ENCODE assay signal across 27 cellular contexts in the genomic region with DNA sequence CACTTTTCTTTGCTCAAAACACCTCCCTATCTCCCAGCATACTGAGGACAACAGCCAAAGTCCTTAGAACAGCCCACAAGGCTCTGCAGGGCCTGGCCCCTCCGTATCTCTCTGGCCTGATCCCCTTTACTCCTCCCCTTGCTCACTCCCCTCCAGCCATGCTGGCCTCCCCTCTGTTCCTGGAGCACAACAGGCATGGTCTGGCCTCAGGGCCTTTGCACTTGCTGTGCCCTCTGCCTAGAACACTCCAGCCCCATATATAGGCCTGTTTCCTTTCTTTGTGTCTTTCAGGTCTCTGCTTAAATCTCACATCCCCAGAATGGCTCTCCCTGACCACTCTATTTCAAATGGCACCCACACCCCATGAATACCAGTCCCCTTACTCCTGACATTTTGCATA.
DNase-seq lines count a peak whose midpoint lies in the region; ATAC-seq, FAIRE-seq and TF ChIP-seq lines count a peak whose summit lies in the region.
"Had no signal": no experiment of that assay in that cellular context is flagged by ENCODE, and none has a peak within 500 bp of the region (broad histone marks: within the 10 kb centered on the region; RNA-seq: fewer than 3 reads in every experiment).

No MANE protein-coding gene starts in this region.

- no peak for FAIRE-seq in RCC 7860 (lab: Jason Lieb, UNC)
- FAIRE-seq: D721Med, kidney had no signal

- no peak overlapping the region for H3K4me3 Mint-ChIP-seq in activated T-cell treated with anti-CD3 and anti-CD28 coated beads, Interleukin-2, amount 50 U/mL, for 72 hours
- H3K4me3 Mint-ChIP-seq: activated CD4-positive, alpha-beta memory T cell treated with anti-CD3 and anti-CD28 coated beads for 36 hours; activated naive CD4-positive, alpha-beta T cell treated with anti-CD3 and anti-CD28 coated beads, Interleukin-2, amount 50 U/mL, for 24 hours; CD4-positive, CD25-positive, alpha-beta regulatory T cell; H9 had no signal

- peaks cover 30% of the 10 kb centered on the region for H3K27me3 Mint-ChIP-seq in activated T-cell treated with anti-CD3 and anti-CD28 coated beads, Interleukin-2, amount 50 U/mL, for 72 hours (ENCODE audit: low read depth)
- H3K27me3 Mint-ChIP-seq: activated CD4-positive, alpha-beta memory T cell treated with anti-CD3 and anti-CD28 coated beads for 36 hours had no signal

- intact Hi-C loops in heart right ventricle (cut with DNase I) (no loop called here), right cardiac atrium (cut with DNase I) (no loop called here), psoas muscle (cut with DNase I) (no loop called here), ovary (cut with DNase I) (loop anchor here in 1 of 4 donors (10.0 kb wide), 1 partner anchor 185 kb away; no protein-coding TSS in a partner anchor)

- H3K27ac Mint-ChIP-seq in activated T-cell treated with anti-CD3 and anti-CD28 coated beads, Interleukin-2, amount 50 U/mL, for 72 hours, result no peak overlapping the region
- H3K27ac Mint-ChIP-seq: activated CD4-positive, alpha-beta memory T cell treated with anti-CD3 and anti-CD28 coated beads for 36 hours; activated naive CD4-positive, alpha-beta T cell treated with anti-CD3 and anti-CD28 coated beads, Interleukin-2, amount 50 U/mL, for 24 hours; activated T-helper 2 cell treated with anti-CD3 and anti-CD28 coated beads, Interferon-gamma antibody, Interleukin-2, Interleukin-4, amounts not matched to agents 10 μg/mL and 5 μg/mL and 100 μg/mL, durations not matched to agents 14 hours and 24 hours and 36 hours; CD4-positive, CD25-positive, alpha-beta regulatory T cell had no signal

- H3K4me3 ChIP-seq in heart right ventricle (no peak overlapping the region), right cardiac atrium (ENCODE audit: low read length) (no peak overlapping the region), gastroesophageal sphincter (no peak overlapping the region), psoas muscle (no peak overlapping the region), ovary (no peak overlapping the region)
- H3K4me3 ChIP-seq: lung, SK-N-MC, smooth muscle cell had no signal

- 82 to 85% methylated on average over 1 of the region's 1 CpG for WGBS in heart right ventricle, 2 donors
- WGBS in right cardiac atrium, result 67% methylated on average over 1 of the region's 1 CpG
- WGBS in gastroesophageal sphincter (ENCODE audit: low coverage in 1 of 2), 2 donors, result 86 to 100% methylated on average over 1 of the region's 1 CpG
- WGBS in psoas muscle, 3 donors, result 87 to 92% (median 90%) methylated on average over 1 of the region's 1 CpG
- WGBS in ovary, 3 donors, result 64 to 71% (median 65%) methylated on average over 1 of the region's 1 CpG

- no peak for TF ChIP-seq CTCF in heart right ventricle (IDR thresholded peaks at IDR 0.05)
- TF ChIP-seq CTCF in gastroesophageal sphincter (IDR thresholded peaks at IDR 0.05), result no peak
- no peak for TF ChIP-seq CTCF in psoas muscle (IDR thresholded peaks at IDR 0.05)
- no peak for TF ChIP-seq CTCF in ovary (IDR thresholded peaks at IDR 0.05)

- H3K9me3 Mint-ChIP-seq in activated T-cell treated with anti-CD3 and anti-CD28 coated beads, Interleukin-2, amount 50 U/mL, for 72 hours, result no peaks in the 10 kb centered on the region
- H3K9me3 Mint-ChIP-seq: activated CD4-positive, alpha-beta memory T cell treated with anti-CD3 and anti-CD28 coated beads for 36 hours; activated naive CD4-positive, alpha-beta T cell treated with anti-CD3 and anti-CD28 coated beads, Interleukin-2, amount 50 U/mL, for 24 hours; activated T-helper 2 cell treated with anti-CD3 and anti-CD28 coated beads, Interferon-gamma antibody, Interleukin-2, Interleukin-4, amounts not matched to agents 10 μg/mL and 5 μg/mL and 100 μg/mL, durations not matched to agents 14 hours and 24 hours and 36 hours; H9 had no signal

- H3K36me3 ChIP-seq in heart right ventricle (no peaks in the 10 kb centered on the region), gastroesophageal sphincter (no peaks in the 10 kb centered on the region), psoas muscle (ENCODE audit: insufficient read depth in 1 of 2, low read depth in 1 of 2) (no peaks in the 10 kb centered on the region), ovary (no peaks in the 10 kb centered on the region)

- ATAC-seq in heart right ventricle, result no peak
- ATAC-seq in right cardiac atrium, result no peak
- no peak for ATAC-seq in gastroesophageal sphincter
- no peak for ATAC-seq in psoas muscle
- no peak for ATAC-seq in activated T-cell treated with anti-CD3 and anti-CD28 coated beads, Interleukin-2, amount 50 U/mL, for 72 hours (replicated peaks in 1 of 2)

- H3K27me3 ChIP-seq in heart right ventricle (peaks cover 0 to 4% (median 0%) of the 10 kb centered on the region in 7 donors), right cardiac atrium (ENCODE audit: control insufficient read depth, insufficient read depth) (no peaks in the 10 kb centered on the region), gastroesophageal sphincter (no peaks in the 10 kb centered on the region), psoas muscle (ENCODE audit: insufficient read depth in 3 of 3, low read length in 2 of 3) (no peaks in the 10 kb centered on the region), ovary (no peaks in the 10 kb centered on the region)

- peak overlapping the region in 9 of 10 donors; percentile 15 to 75 (median 57) for H3K27ac ChIP-seq in heart right ventricle
- H3K27ac ChIP-seq in right cardiac atrium (ENCODE audit: low read length), result no peak overlapping the region
- H3K27ac ChIP-seq in gastroesophageal sphincter, result peak overlapping the region; percentile 87 to 92 (median 89)
- peak overlapping the region; percentile 50 for H3K27ac ChIP-seq in psoas muscle
- H3K27ac ChIP-seq in ovary, result no peak overlapping the region
- H3K27ac ChIP-seq: RWPE1, SK-N-MC had no signal

- no peaks in the 10 kb centered on the region for H3K4me1 Mint-ChIP-seq in activated T-cell treated with anti-CD3 and anti-CD28 coated beads, Interleukin-2, amount 50 U/mL, for 72 hours (ENCODE audit: low read depth)
- H3K4me1 Mint-ChIP-seq: activated naive CD4-positive, alpha-beta T cell treated with anti-CD3 and anti-CD28 coated beads, Interleukin-2, amount 50 U/mL, for 24 hours; CD4-positive, CD25-positive, alpha-beta regulatory T cell had no signal

- DNase-seq in heart right ventricle (no peak), right cardiac atrium (no peak), psoas muscle (no peak), ovary (no peak), NCI-H2227 (lab: John Stamatoyannopoulos, UW; ENCODE audit: unreplicated experiment) (no peak), RCC 7860 (ENCODE audit: low spot score) (no peak)
- DNase-seq in activated T-cell treated with anti-CD3 and anti-CD28 coated beads, Interleukin-2, amount 50 U/mL, for 72 hours, result no peak
- DNase-seq: 8988T; activated CD4-positive, alpha-beta memory T cell treated with anti-CD3 and anti-CD28 coated beads for 36 hours; anterior cingulate cortex; CD4-positive, CD25-positive, alpha-beta regulatory T cell; dermis blood vessel endothelial cell; H9; kidney; NCI-H1092 treated with DMSO at 0.1 percent for 48 hours; NCI-H2081 treated with DMSO at 0.1 percent for 48 hours; NCI-H446; NCI-H774; stimulated activated CD4-positive, alpha-beta T cell treated with anti-CD3 and anti-CD28 coated beads, Interleukin-2, amount 100 ng/mL, for 24 hours had no signal

- TF ChIP-seq POLR2A in gastroesophageal sphincter (IDR thresholded peaks at IDR 0.05), result no peak
- no peak for TF ChIP-seq POLR2A in ovary (IDR thresholded peaks at IDR 0.05)

- H3K9me3 ChIP-seq in heart right ventricle (no peaks in the 10 kb centered on the region), right cardiac atrium (ENCODE audit: control insufficient read depth, low read length) (no peaks in the 10 kb centered on the region), gastroesophageal sphincter (no peaks in the 10 kb centered on the region), psoas muscle (no peaks in the 10 kb centered on the region), ovary (no peaks in the 10 kb centered on the region)

- TF ChIP-seq EP300 in gastroesophageal sphincter (IDR thresholded peaks at IDR 0.05) (no peak), ovary (IDR thresholded peaks at IDR 0.05) (no peak)

- H3K4me1 ChIP-seq in heart right ventricle (peaks cover 0 to 53% (median 16%) of the 10 kb centered on the region in 9 donors), right cardiac atrium (ENCODE audit: control insufficient read depth, insufficient read depth, low read length) (peaks cover 4% of the 10 kb centered on the region), gastroesophageal sphincter (peaks cover 13 to 98% (median 22%) of the 10 kb centered on the region in 3 donors), psoas muscle (peaks cover 40% of the 10 kb centered on the region), ovary (ENCODE audit: insufficient read depth) (no peaks in the 10 kb centered on the region)

- H3K36me3 Mint-ChIP-seq in activated T-cell treated with anti-CD3 and anti-CD28 coated beads, Interleukin-2, amount 50 U/mL, for 72 hours (ENCODE audit: insufficient read depth in 2 of 2), result no peaks in the 10 kb centered on the region
- H3K36me3 Mint-ChIP-seq: activated CD4-positive, alpha-beta memory T cell treated with anti-CD3 and anti-CD28 coated beads for 36 hours; activated naive CD4-positive, alpha-beta T cell treated with anti-CD3 and anti-CD28 coated beads, Interleukin-2, amount 50 U/mL, for 24 hours; CD4-positive, CD25-positive, alpha-beta regulatory T cell had no signal

Comparison
In these comparisons a context has a peak if more than half of its experiments do, and no peak if none do; other contexts are left out.
1. H3K27ac ChIP-seq: peak in heart right ventricle (9 of 10), gastroesophageal sphincter (4 of 4) and psoas muscle (single experiment); none in right cardiac atrium (single experiment) and ovary (0 of 2).